Comparison of ENCODE assay signal across 8 cellular contexts in genomic region chr15:59997070-59997701, GRCh38. TPM values are rescaled to one million over a fixed set of nuclear protein-coding genes. Genes with fewer than 3 reads are reported as not detected.
DNase-seq lines count a peak whose midpoint lies in the region; ATAC-seq and TF ChIP-seq lines count a peak whose summit lies in the region.

No MANE protein-coding gene starts in this region.

- H3K4me2 ChIP-seq in osteoblast (ENCODE audit: insufficient read depth, low read length): no peak overlapping the region

- H3K9me3 ChIP-seq in NT2/D1 (ENCODE audit: insufficient read depth, low read length): no peaks in the 10 kb centered on the region
- no peaks in the 10 kb centered on the region for H3K9me3 ChIP-seq in ascending aorta
- H3K9me3 ChIP-seq in osteoblast (ENCODE audit: low read depth, low read length): no peaks in the 10 kb centered on the region

- H3K27ac ChIP-seq in ascending aorta: no peak overlapping the region
- no peak overlapping the region for H3K27ac ChIP-seq in osteoblast (ENCODE audit: low read depth, low read length)

- no peak for TF ChIP-seq POLR2A in erythroblast (IDR thresholded peaks at IDR 0.05; ENCODE audit: low read length)

- DNase-seq in NCI-H82 (lab: John Stamatoyannopoulos, UW) (peak; percentile 64), NCI-H82 treated with DMSO at 0.1 percent for 48 hours (lab: John Stamatoyannopoulos, UW; ENCODE audit: unreplicated experiment) (no peak), NT2/D1 (ENCODE audit: low read depth, low spot score) (no peak), ascending aorta (ENCODE audit: low spot score in 2 of 2) (no peak), osteoblast (ENCODE audit: insufficient read length, low spot score, missing footprints) (peak; percentile 50), NCI-H2171 (lab: John Stamatoyannopoulos, UW) (no peak), erythroblast (lab: John Stamatoyannopoulos, UW) (no peak)

- no peak overlapping the region for H3K9ac ChIP-seq in NT2/D1 (ENCODE audit: insufficient read length, low read depth)

- peaks cover 15% of the 10 kb centered on the region for H3K4me1 ChIP-seq in NT2/D1 (ENCODE audit: insufficient read depth, insufficient read length)
- no peaks in the 10 kb centered on the region for H3K4me1 ChIP-seq in ascending aorta
- H3K4me1 ChIP-seq in osteoblast (ENCODE audit: insufficient read depth, low read length): no peaks in the 10 kb centered on the region

- H3K27me3 ChIP-seq in NT2/D1 (ENCODE audit: insufficient read depth, insufficient read length) (peaks cover 98% of the 10 kb centered on the region), ascending aorta (peaks cover 22% of the 10 kb centered on the region), osteoblast (ENCODE audit: insufficient read depth, low read length) (peaks cover 100% of the 10 kb centered on the region)

- no peaks in the 10 kb centered on the region for H4K20me1 ChIP-seq in osteoblast (ENCODE audit: insufficient read depth, low read length)

- no peak for TF ChIP-seq CTCF in ascending aorta (IDR thresholded peaks at IDR 0.05)
- TF ChIP-seq CTCF in osteoblast (IDR thresholded peaks at IDR 0.05; ENCODE audit: extremely low read depth, low read depth, low read length): no peak

- H3K36me3 ChIP-seq in NT2/D1 (ENCODE audit: insufficient read depth, insufficient read length, low read length) (no peaks in the 10 kb centered on the region), ascending aorta (no peaks in the 10 kb centered on the region), osteoblast (ENCODE audit: insufficient read depth, low read length) (no peaks in the 10 kb centered on the region)

- ATAC-seq in HG03039 (IDR thresholded peaks at IDR 0.05; ENCODE audit: unreplicated experiment): peak; percentile 46

- intact Hi-C loops in ascending aorta (cut with DNase I): no loop called here

- peak overlapping the region; percentile 16 for H3K4me3 ChIP-seq in NT2/D1 (ENCODE audit: insufficient read length, low read depth)
- peak overlapping the region; percentile 14 to 42 for H3K4me3 ChIP-seq in ascending aorta
- no peak overlapping the region for H3K4me3 ChIP-seq in osteoblast (ENCODE audit: insufficient read depth, low read length)

- H2AFZ ChIP-seq in osteoblast (ENCODE audit: low read length): no peak overlapping the region

- H3K79me2 ChIP-seq in osteoblast (ENCODE audit: insufficient read depth, low read length): no peaks in the 10 kb centered on the region

RNA-seq across cellular contexts. Expression of gene FOXB1, which starts 6.9 kb away (rescaled TPM):
- total RNA-seq in ascending aorta: not detected
- total RNA-seq in osteoblast: not detected in 2 replicates

Comparison
In these comparisons a context has a peak if more than half of its experiments do, and no peak if none do; other contexts are left out.
1. DNase-seq: peak in NCI-H82 (single experiment) and osteoblast (single experiment); none in NCI-H82 treated with DMSO at 0.1 percent for 48 hours (single experiment), NT2/D1 (single experiment), ascending aorta (0 of 2), NCI-H2171 (single experiment) and erythroblast (0 of 2).